8 cellular contexts compared by ENCODE assay signal in the genomic region with DNA sequence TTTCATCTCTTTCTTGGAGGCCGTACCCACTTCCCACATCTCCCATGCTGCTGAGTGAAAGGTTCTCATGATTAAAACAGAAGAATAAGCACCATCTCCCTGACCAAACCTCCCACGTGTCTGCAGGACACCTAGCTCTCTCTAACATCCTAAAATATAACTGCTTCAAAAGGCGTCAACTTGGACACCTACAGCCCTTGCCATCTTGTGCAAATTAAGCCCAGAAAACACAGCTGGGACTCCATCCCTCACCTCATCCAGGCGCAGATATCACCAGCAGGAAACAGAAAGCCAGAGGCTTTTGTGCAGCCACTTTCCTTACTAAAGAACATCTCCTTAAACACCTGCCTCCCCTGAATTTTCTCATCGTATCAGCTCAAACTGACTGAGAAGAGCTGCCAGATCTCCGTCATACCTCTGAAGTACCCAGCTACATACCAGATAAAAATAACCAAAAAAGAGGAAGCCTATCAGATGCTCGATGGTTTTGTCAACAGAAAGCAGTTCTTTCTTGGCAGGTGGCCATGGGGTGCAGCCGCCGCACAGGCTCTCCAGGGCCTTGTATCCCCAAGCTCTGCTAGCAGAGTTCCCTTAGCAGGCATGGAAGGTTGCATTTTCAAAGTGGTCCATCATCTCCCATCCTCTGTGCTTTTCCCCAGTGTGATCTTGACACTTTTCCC. TPM values are rescaled to one million over a fixed set of nuclear protein-coding genes. Genes with fewer than 3 reads are reported as not detected.
DNase-seq lines count a peak whose midpoint lies in the region; ATAC-seq and TF ChIP-seq lines count a peak whose summit lies in the region.

No MANE protein-coding gene starts in this region.

- peaks cover 20% of the 10 kb centered on the region for H3K4me1 Mint-ChIP-seq in activated CD8-positive, alpha-beta T cell treated with anti-CD3 and anti-CD28 coated beads for 36 hours (ENCODE audit: low read depth)

- H3K4me3 Mint-ChIP-seq in activated CD8-positive, alpha-beta T cell treated with anti-CD3 and anti-CD28 coated beads for 36 hours: no peak overlapping the region

- no peaks in the 10 kb centered on the region for H3K9me3 Mint-ChIP-seq in activated CD8-positive, alpha-beta T cell treated with anti-CD3 and anti-CD28 coated beads for 36 hours

- no peak for TF ChIP-seq CTCF in A673 (conservative IDR thresholded peaks at IDR 0.05; ENCODE audit: low read depth, low read length)
- TF ChIP-seq CTCF in activated CD8-positive, alpha-beta T cell treated with anti-CD3 and anti-CD28 coated beads for 36 hours (IDR thresholded peaks at IDR 0.05): no peak

- peaks cover 2% of the 10 kb centered on the region for H3K36me3 Mint-ChIP-seq in activated CD8-positive, alpha-beta T cell treated with anti-CD3 and anti-CD28 coated beads for 36 hours (ENCODE audit: low read depth)

- CTCF ChIA-PET in A673 (lab: Charles Lee): no interaction called here
- CTCF ChIA-PET in activated CD8-positive, alpha-beta T cell treated with anti-CD3 and anti-CD28 coated beads for 36 hours (lab: Charles Lee): interaction anchor here (1.4 kb wide), 1 partner anchor 37 kb away, joined by 6 read pairs; no protein-coding TSS in a partner anchor

- H3K27ac Mint-ChIP-seq in activated CD8-positive, alpha-beta T cell treated with anti-CD3 and anti-CD28 coated beads for 36 hours: no peak overlapping the region

- POLR2A ChIA-PET in A673 (lab: Charles Lee; ENCODE audit: low non-redundant PET): no interaction called here
- POLR2A ChIA-PET in activated CD8-positive, alpha-beta T cell treated with anti-CD3 and anti-CD28 coated beads for 36 hours (lab: Charles Lee): interaction anchor here (0.6 kb wide), 1 partner anchor 22 kb away, joined by 3 read pairs; no protein-coding TSS in a partner anchor

- no peaks in the 10 kb centered on the region for H3K27me3 Mint-ChIP-seq in activated CD8-positive, alpha-beta T cell treated with anti-CD3 and anti-CD28 coated beads for 36 hours

- BruUV-seq in A673 (replicated peaks; lab: Mats Ljungman, UMichigan): no TSS peak

- DNase-seq in OCI-M1 (lab: John Stamatoyannopoulos, UW) (peak; percentile 7), posterior cingulate gyrus (peak in 7 of 10 donors; percentile 16 to 92 (median 49)), A673 (ENCODE audit: low spot score) (no peak)
- DNase-seq in activated CD8-positive, alpha-beta T cell treated with anti-CD3 and anti-CD28 coated beads for 36 hours: no peak

- H3K27ac ChIP-seq in A673 (ENCODE audit: low read depth, low read length, poor library complexity, severe bottlenecking): no peak overlapping the region

- no peak overlapping the region for H3K4me3 ChIP-seq in A673 (ENCODE audit: low read depth, low read length, poor library complexity, severe bottlenecking)

- no peaks in the 10 kb centered on the region for H3K9me3 ChIP-seq in A673 (ENCODE audit: low read depth, low read length, poor library complexity, severe bottlenecking)

- peak; percentile 81 for ATAC-seq in GM18868 (IDR thresholded peaks at IDR 0.05; ENCODE audit: unreplicated experiment)
- ATAC-seq in HG03066 (IDR thresholded peaks at IDR 0.05; ENCODE audit: low read depth, unreplicated experiment): peak; percentile 70
- no peak for ATAC-seq in activated CD8-positive, alpha-beta T cell treated with anti-CD3 and anti-CD28 coated beads for 36 hours
- ATAC-seq in HG02840 (IDR thresholded peaks at IDR 0.05; ENCODE audit: low FRiP score, unreplicated experiment): no peak
- no peak for ATAC-seq in GM18520 (IDR thresholded peaks at IDR 0.05; ENCODE audit: unreplicated experiment)

- no peaks in the 10 kb centered on the region for H3K27me3 ChIP-seq in A673 (replicated peaks; ENCODE audit: insufficient read depth, low read depth, low read length, poor library complexity)

- no peaks in the 10 kb centered on the region for H3K4me1 ChIP-seq in A673 (ENCODE audit: insufficient read depth, low read length, poor library complexity, severe bottlenecking)

- intact Hi-C loops in posterior cingulate gyrus (cut with DNase I): loop anchor here (2.0 kb wide), 1 partner anchor 36 kb away; no protein-coding TSS in a partner anchor
- intact Hi-C loops in A673 (cut with micrococcal nuclease; ENCODE audit: unreplicated experiment): no loop called here
- intact Hi-C loops in activated CD8-positive, alpha-beta T cell treated with anti-CD3 and anti-CD28 coated beads for 36 hours (cut with micrococcal nuclease): no loop called here

- no peaks in the 10 kb centered on the region for H3K36me3 ChIP-seq in A673 (ENCODE audit: insufficient read depth, low read length, poor library complexity, severe bottlenecking)

RNA-seq across cellular contexts. Expression of gene MAP3K9, which starts 28.8 kb away (rescaled TPM):
- total RNA-seq in A673 (2021): 5.4 and 6.4 TPM in 2 replicates
- 1 to 10 TPM; 8.0 to 9.6 TPM for total RNA-seq in activated CD8-positive, alpha-beta T cell treated with anti-CD3 and anti-CD28 coated beads for 36 hours

Comparison
In these comparisons a context has a peak if more than half of its experiments do, and no peak if none do; other contexts are left out.
1. ATAC-seq: peak in GM18868 (single experiment) and HG03066 (single experiment); none in activated CD8-positive, alpha-beta T cell treated with anti-CD3 and anti-CD28 coated beads for 36 hours (single experiment), HG02840 (single experiment) and GM18520 (single experiment).
2. DNase-seq: peak in OCI-M1 (single experiment) and posterior cingulate gyrus (7 of 10); none in A673 (single experiment) and activated CD8-positive, alpha-beta T cell treated with anti-CD3 and anti-CD28 coated beads for 36 hours (single experiment).